ENCODE assay signal across 8 cellular contexts in genomic region chr14:41609704-41610183, GRCh38. TPM values are rescaled to one million over a fixed set of nuclear protein-coding genes. Genes with fewer than 3 reads are reported as not detected.
DNase-seq lines count a peak whose midpoint lies in the region; ATAC-seq lines count a peak whose summit lies in the region.

No MANE protein-coding gene starts in this region.

- H2BK120ac ChIP-seq in mesendoderm (ENCODE audit: low read depth, low read length) = no peak overlapping the region

- H4K8ac ChIP-seq in mesendoderm (ENCODE audit: low read depth, low read length) = no peak overlapping the region

- H3K79me1 ChIP-seq in mesendoderm (ENCODE audit: low read length) = no peaks in the 10 kb centered on the region

- DNase-seq in DMS53 treated with DMSO at 0.1 percent for 48 hours (lab: John Stamatoyannopoulos, UW; ENCODE audit: unreplicated experiment) = peak; percentile 58
- peak; percentile 70 for DNase-seq in NCI-H2171 (lab: John Stamatoyannopoulos, UW)
- DNase-seq in mesendoderm = peak; percentile 94
- DNase-seq in NCI-H2227 (lab: John Stamatoyannopoulos, UW; ENCODE audit: unreplicated experiment) = no peak
- no peak for DNase-seq in GM19240 (ENCODE audit: insufficient read length, low spot score)
- DNase-seq in mucosa of gallbladder (ENCODE audit: low spot score) = no peak

- H3K4ac ChIP-seq in mesendoderm (ENCODE audit: low read depth, low read length) = no peak overlapping the region

- H4K5ac ChIP-seq in mesendoderm (ENCODE audit: low read length) = no peak overlapping the region

- H2BK5ac ChIP-seq in mesendoderm (ENCODE audit: low read length) = no peak overlapping the region

- no peak overlapping the region for H3K18ac ChIP-seq in mesendoderm (ENCODE audit: low read length)

- H3K9ac ChIP-seq in mesendoderm (ENCODE audit: low read length) = peak overlapping the region; percentile 39

- ATAC-seq in HG02798 (IDR thresholded peaks at IDR 0.05; ENCODE audit: poor library complexity, unreplicated experiment) = no peak

- peaks cover 6% of the 10 kb centered on the region for H3K4me1 ChIP-seq in mesendoderm (ENCODE audit: control insufficient read depth, low read depth, low read length)

- peak overlapping the region; percentile 43 for H3K27ac ChIP-seq in cingulate gyrus (ENCODE audit: low read depth, low read length)
- no peak overlapping the region for H3K27ac ChIP-seq in mesendoderm (ENCODE audit: low read depth, low read length)

- peak overlapping the region; percentile 2 for H3K56ac ChIP-seq in mesendoderm (ENCODE audit: low read length)

- peaks cover 8% of the 10 kb centered on the region for H3K27me3 ChIP-seq in mesendoderm (ENCODE audit: insufficient read depth, low read length, poor library complexity)

- H3K23ac ChIP-seq in mesendoderm (ENCODE audit: low read length) = no peak overlapping the region

- WGBS in mesendoderm (ENCODE audit: extremely low coverage, insufficient coverage, low lambda C conversion rate) = no CpG with 5 or more reads among the region's 24 CpGs

- H2AK5ac ChIP-seq in mesendoderm (ENCODE audit: low read length) = no peak overlapping the region

- H3K36me3 ChIP-seq in mesendoderm (ENCODE audit: control insufficient read depth, insufficient read depth, low read length) = no peaks in the 10 kb centered on the region

- peaks cover 9% of the 10 kb centered on the region for H3K79me2 ChIP-seq in mesendoderm (ENCODE audit: control insufficient read depth, insufficient read depth, low read length)

- peak overlapping the region; percentile 98 for H3K4me2 ChIP-seq in mesendoderm (ENCODE audit: low read length)

- no peak overlapping the region for H3K4me3 ChIP-seq in mesendoderm (ENCODE audit: low read length)

- no peak overlapping the region for H2BK15ac ChIP-seq in mesendoderm (replicated peaks; ENCODE audit: low read depth)

RNA-seq across cellular contexts. Expression of gene LRFN5, which starts 3.1 kb away (rescaled TPM):
- polyA plus RNA-seq in mesendoderm (2013, experiment 1 of 2) = 10.5 TPM
- polyA plus RNA-seq in mesendoderm (2013, experiment 2 of 2) = 9.9 TPM
- 2.8 TPM for total RNA-seq in mucosa of gallbladder

Comparison
In these comparisons a context has a peak if more than half of its experiments do, and no peak if none do; other contexts are left out.
1. DNase-seq: peak in DMS53 treated with DMSO at 0.1 percent for 48 hours (single experiment), NCI-H2171 (single experiment) and mesendoderm (single experiment); none in NCI-H2227 (single experiment), GM19240 (single experiment) and mucosa of gallbladder (single experiment).